In genomic region chr16:22370038-22370541, GRCh38 we compare ENCODE assay signal across 10 cellular contexts. TPM values are rescaled to one million over a fixed set of nuclear protein-coding genes. Genes with fewer than 3 reads are reported as not detected.
DNase-seq lines count a peak whose midpoint lies in the region; ATAC-seq and TF ChIP-seq lines count a peak whose summit lies in the region.
"Had no signal": no experiment of that assay in that cellular context is flagged by ENCODE, and none has a peak within 500 bp of the region (broad histone marks: within the 10 kb centered on the region; RNA-seq: fewer than 3 reads in every experiment).

No MANE protein-coding gene starts in this region.

- peak overlapping the region in 8 of 10 donors; percentile 31 to 77 (median 66) for H3K27ac ChIP-seq in heart right ventricle
- H3K27ac ChIP-seq in left lung, result peak overlapping the region; percentile 46 to 81
- H3K27ac ChIP-seq in uterus, result peak overlapping the region; percentile 57 to 60
- H3K27ac ChIP-seq: SJCRH30 had no signal

- DNase-seq in heart right ventricle (no peak), left ventricle myocardium superior (no peak), left lung (no peak), uterus (no peak), glomerular visceral epithelial cell (ENCODE audit: extremely low spot score) (no peak), HEK293T (ENCODE audit: extremely low spot score) (no peak)
- no peak for DNase-seq in activated naive CD8-positive, alpha-beta T cell treated with anti-CD3 and anti-CD28 coated beads for 36 hours
- DNase-seq in activated effector memory CD4-positive, alpha-beta T cell treated with anti-CD3 and anti-CD28 coated beads, Interleukin-2, amount 50 U/mL, for 16 hours, result no peak

- no peak overlapping the region for H3K4me3 Mint-ChIP-seq in activated naive CD8-positive, alpha-beta T cell treated with anti-CD3 and anti-CD28 coated beads for 36 hours
- H3K4me3 Mint-ChIP-seq: mesothelial cell of epicardium had no signal

- peaks cover 70% of the 10 kb centered on the region for H3K4me1 Mint-ChIP-seq in activated naive CD8-positive, alpha-beta T cell treated with anti-CD3 and anti-CD28 coated beads for 36 hours

- H3K4me1 ChIP-seq in heart right ventricle (peaks cover 6 to 75% (median 40%) of the 10 kb centered on the region in 9 donors), left lung (peaks cover 31 to 59% of the 10 kb centered on the region in 2 donors), uterus (peaks cover 0 to 16% of the 10 kb centered on the region in 2 donors)

- WGBS in heart right ventricle, 2 donors, result 44 to 45% methylated on average over 1 of the region's 1 CpG

- H3K9me3 ChIP-seq in heart right ventricle (no peaks in the 10 kb centered on the region), left lung (no peaks in the 10 kb centered on the region), uterus (no peaks in the 10 kb centered on the region)
- H3K9me3 ChIP-seq: SJCRH30 had no signal

- H3K4me3 ChIP-seq in heart right ventricle (no peak overlapping the region), left lung (no peak overlapping the region), uterus (no peak overlapping the region)
- H3K4me3 ChIP-seq: SJCRH30 had no signal

- peaks cover 55% of the 10 kb centered on the region for H3K36me3 Mint-ChIP-seq in activated naive CD8-positive, alpha-beta T cell treated with anti-CD3 and anti-CD28 coated beads for 36 hours

- TF ChIP-seq POLR2A in uterus (IDR thresholded peaks at IDR 0.05), result no peak

- peak in 1 of 8 donors; percentile 16 for ATAC-seq in heart right ventricle
- no peak for ATAC-seq in left ventricle myocardium superior
- ATAC-seq in left lung, result no peak

- peaks cover 1% of the 10 kb centered on the region for H3K9me3 Mint-ChIP-seq in activated naive CD8-positive, alpha-beta T cell treated with anti-CD3 and anti-CD28 coated beads for 36 hours
- H3K9me3 Mint-ChIP-seq: mesothelial cell of epicardium had no signal

- H3K27me3 Mint-ChIP-seq in activated naive CD8-positive, alpha-beta T cell treated with anti-CD3 and anti-CD28 coated beads for 36 hours, result no peaks in the 10 kb centered on the region

- H3K36me3 ChIP-seq in heart right ventricle (peaks cover 0 to 8% (median 0%) of the 10 kb centered on the region in 9 donors), left lung (no peaks in the 10 kb centered on the region), uterus (no peaks in the 10 kb centered on the region)

- intact Hi-C loops in heart right ventricle (cut with DNase I), result loop anchor here in 2 of 10 donors (10.0 kb wide), 2 partner anchors 55 to 175 kb away; no protein-coding TSS in a partner anchor
- intact Hi-C loops in left ventricle myocardium superior (cut with micrococcal nuclease), result no loop called here
- intact Hi-C loops in left lung (cut with DNase I), result no loop called here
- intact Hi-C loops in uterus (cut with DNase I; ENCODE audit: low total_unique reads), result no loop called here

- H3K27me3 ChIP-seq in heart right ventricle (no peaks in the 10 kb centered on the region), left lung (no peaks in the 10 kb centered on the region), uterus (no peaks in the 10 kb centered on the region)
- H3K27me3 ChIP-seq: SJCRH30 had no signal

- TF ChIP-seq CTCF in heart right ventricle (IDR thresholded peaks at IDR 0.05) (no peak), left lung (IDR thresholded peaks at IDR 0.05) (no peak), uterus (IDR thresholded peaks at IDR 0.05) (no peak)

- CTCF ChIA-PET in HEK293T (lab: Yijun Ruan, JAX), result no interaction called here

- peak overlapping the region; percentile 62 for H3K27ac Mint-ChIP-seq in activated naive CD8-positive, alpha-beta T cell treated with anti-CD3 and anti-CD28 coated beads for 36 hours

- POLR2A ChIA-PET in HEK293T (lab: Yijun Ruan, JAX), result no interaction called here

TF ChIP-seq in HEK293T, 16 proteins besides CTCF, POLR2A, EP300 and RAD21:
- no peak for TF ChIP-seq FOXM1 (IDR thresholded peaks at IDR 0.05; ENCODE audit: borderline replicate concordance)
- no peak for TF ChIP-seq FOXA1 (IDR thresholded peaks at IDR 0.05)
- no peak for TF ChIP-seq HDGF (IDR thresholded peaks at IDR 0.05; ENCODE audit: borderline replicate concordance)
- no peak for TF ChIP-seq ELF4 (IDR thresholded peaks at IDR 0.05)
- no peak for TF ChIP-seq L3MBTL2 (conservative IDR thresholded peaks at IDR 0.05)
- TF ChIP-seq NFRKB (IDR thresholded peaks at IDR 0.05), result no peak
- TF ChIP-seq LEF1 (IDR thresholded peaks at IDR 0.05; ENCODE audit: borderline replicate concordance), result no peak
- no peak for TF ChIP-seq TARDBP (IDR thresholded peaks at IDR 0.05)
- TF ChIP-seq SUZ12 (IDR thresholded peaks at IDR 0.05), result no peak
- TF ChIP-seq PKNOX1 (IDR thresholded peaks at IDR 0.05), result no peak
TF ChIP-seq in HEK293T: peak in this region for 0.

RNA-seq across cellular contexts. Expression of gene CDR2, which starts 4.3 kb away (rescaled TPM):
- total RNA-seq in heart right ventricle (1 to 10 TPM; 4.2 to 8.1 (median 6.6) TPM), left ventricle myocardium superior (5.3 TPM), left lung (10 to 100 TPM; 17.3 to 18.7 TPM), uterus (10 to 100 TPM; 12.1 to 55.7 (median 21.7) TPM)
- 1 to 10 TPM; 7.6 to 8.4 TPM for polyA plus RNA-seq in heart right ventricle
- total RNA-seq in activated naive CD8-positive, alpha-beta T cell treated with anti-CD3 and anti-CD28 coated beads for 36 hours, result 10 to 100 TPM; 31.6 to 34.7 TPM
